In genomic region chrX:44483965-44484606, GRCh38 we compare ENCODE assay signal across 18 cellular contexts. TPM values are rescaled to one million over a fixed set of nuclear protein-coding genes. Genes with fewer than 3 reads are reported as not detected.
DNase-seq lines count a peak whose midpoint lies in the region; ATAC-seq and TF ChIP-seq lines count a peak whose summit lies in the region.
"Had no signal": no experiment of that assay in that cellular context is flagged by ENCODE, and none has a peak within 500 bp of the region (broad histone marks: within the 10 kb centered on the region; RNA-seq: fewer than 3 reads in every experiment).

No MANE protein-coding gene starts in this region.

- peak overlapping the region; percentile 27 for H3K27ac ChIP-seq in CD8-positive, alpha-beta memory T cell (ENCODE audit: low read depth, low read length)
- H3K27ac ChIP-seq: C4-2B, HL-60 had no signal

- no peak for ATAC-seq in GM21360 (IDR thresholded peaks at IDR 0.05; ENCODE audit: unreplicated experiment)
- ATAC-seq in GM18870 (IDR thresholded peaks at IDR 0.05; ENCODE audit: unreplicated experiment): no peak

- DNase-seq in CD8-positive, alpha-beta memory T cell: no peak
- peak; percentile 4 for DNase-seq in NB4 (ENCODE audit: low read depth)
- DNase-seq in amniotic epithelial cell (ENCODE audit: low read depth): peak; percentile 5
- DNase-seq in kidney tubule cell (ENCODE audit: low spot score): peak; percentile 22
- no peak for DNase-seq in activated CD4-positive, alpha-beta memory T cell treated with anti-CD3 and anti-CD28 coated beads, Interleukin-2, amount 10 ng/mL, durations not matched to agents 7 days and 5 days
- no peak for DNase-seq in SIG-M5 (lab: John Stamatoyannopoulos, UW)
- DNase-seq: COR-L47, EL, H7, NCI-H1048, NCI-H146, NCI-H524, Right ventricle myocardium superior had no signal

- TF ChIP-seq POLR2A in NB4 (IDR thresholded peaks at IDR 0.05; ENCODE audit: extremely low read depth, insufficient read length): no peak

- no peak overlapping the region for H3K4me3 ChIP-seq in CD8-positive, alpha-beta memory T cell (ENCODE audit: low read length)
- no peak overlapping the region for H3K4me3 ChIP-seq in NB4 (ENCODE audit: low read depth, low read length)

- H3K27me3 Mint-ChIP-seq in CD8-positive, alpha-beta memory T cell: peaks cover 13 to 17% of the 10 kb centered on the region in 2 donors
- H3K27me3 Mint-ChIP-seq in activated CD4-positive, alpha-beta memory T cell treated with anti-CD3 and anti-CD28 coated beads, Interleukin-2, amount 10 ng/mL, durations not matched to agents 7 days and 5 days: no peaks in the 10 kb centered on the region

- POLR2A ChIA-PET in CD8-positive, alpha-beta memory T cell (lab: Charles Lee): no interaction called here
- POLR2A ChIA-PET in activated CD4-positive, alpha-beta memory T cell treated with anti-CD3 and anti-CD28 coated beads, Interleukin-2, amount 10 ng/mL, durations not matched to agents 7 days and 5 days (lab: Charles Lee): no interaction called here

- no peaks in the 10 kb centered on the region for H3K36me3 ChIP-seq in CD8-positive, alpha-beta memory T cell (ENCODE audit: insufficient read depth, low read length)

- no peak overlapping the region for H3K4me3 Mint-ChIP-seq in CD8-positive, alpha-beta memory T cell
- H3K4me3 Mint-ChIP-seq in activated CD4-positive, alpha-beta memory T cell treated with anti-CD3 and anti-CD28 coated beads, Interleukin-2, amount 10 ng/mL, durations not matched to agents 7 days and 5 days: no peak overlapping the region
- H3K4me3 Mint-ChIP-seq: IgD-negative memory B cell had no signal

- no peaks in the 10 kb centered on the region for H3K4me1 Mint-ChIP-seq in CD8-positive, alpha-beta memory T cell
- H3K4me1 Mint-ChIP-seq in activated CD4-positive, alpha-beta memory T cell treated with anti-CD3 and anti-CD28 coated beads, Interleukin-2, amount 10 ng/mL, durations not matched to agents 7 days and 5 days: no peaks in the 10 kb centered on the region

- no peaks in the 10 kb centered on the region for H3K27me3 ChIP-seq in CD8-positive, alpha-beta memory T cell (ENCODE audit: insufficient read depth, low read length, poor library complexity, severe bottlenecking)

- no peaks in the 10 kb centered on the region for H3K36me3 Mint-ChIP-seq in CD8-positive, alpha-beta memory T cell
- H3K36me3 Mint-ChIP-seq in activated CD4-positive, alpha-beta memory T cell treated with anti-CD3 and anti-CD28 coated beads, Interleukin-2, amount 10 ng/mL, durations not matched to agents 7 days and 5 days (ENCODE audit: low read depth): no peaks in the 10 kb centered on the region
- H3K36me3 Mint-ChIP-seq: IgD-negative memory B cell had no signal

- no peaks in the 10 kb centered on the region for H3K9me3 ChIP-seq in CD8-positive, alpha-beta memory T cell (ENCODE audit: low read length)

- no peak overlapping the region for H3K27ac Mint-ChIP-seq in CD8-positive, alpha-beta memory T cell
- no peak overlapping the region for H3K27ac Mint-ChIP-seq in activated CD4-positive, alpha-beta memory T cell treated with anti-CD3 and anti-CD28 coated beads, Interleukin-2, amount 10 ng/mL, durations not matched to agents 7 days and 5 days
- H3K27ac Mint-ChIP-seq: IgD-negative memory B cell had no signal

- no peaks in the 10 kb centered on the region for H3K9me3 Mint-ChIP-seq in CD8-positive, alpha-beta memory T cell
- no peaks in the 10 kb centered on the region for H3K9me3 Mint-ChIP-seq in activated CD4-positive, alpha-beta memory T cell treated with anti-CD3 and anti-CD28 coated beads, Interleukin-2, amount 10 ng/mL, durations not matched to agents 7 days and 5 days

- no peaks in the 10 kb centered on the region for H3K4me1 ChIP-seq in CD8-positive, alpha-beta memory T cell (ENCODE audit: insufficient read depth, low read length)

- no peak for TF ChIP-seq CTCF in NB4 (IDR thresholded peaks at IDR 0.05; ENCODE audit: low read depth, low read length)

- CTCF ChIA-PET in CD8-positive, alpha-beta memory T cell (lab: Charles Lee): no interaction called here
- CTCF ChIA-PET in activated CD4-positive, alpha-beta memory T cell treated with anti-CD3 and anti-CD28 coated beads, Interleukin-2, amount 10 ng/mL, durations not matched to agents 7 days and 5 days (lab: Charles Lee): no interaction called here

RNA-seq across cellular contexts. Expression of gene FUNDC1, which starts 58.6 kb away (rescaled TPM):
- total RNA-seq in CD8-positive, alpha-beta memory T cell: 10 to 100 TPM; 12.0 to 12.5 TPM
- 26.9 TPM for polyA plus RNA-seq in CD8-positive, alpha-beta memory T cell
- total RNA-seq in activated CD4-positive, alpha-beta memory T cell treated with anti-CD3 and anti-CD28 coated beads, Interleukin-2, amount 10 ng/mL, durations not matched to agents 7 days and 5 days: 10 to 100 TPM in 1 of 2 experiments, 1 to 10 TPM in 1; 9.5 to 10.3 TPM

Comparison
In these comparisons a context has a peak if more than half of its experiments do, and no peak if none do; other contexts are left out.
1. DNase-seq: peak in NB4 (single experiment), amniotic epithelial cell (single experiment) and kidney tubule cell (single experiment); none in CD8-positive, alpha-beta memory T cell (0 of 5), activated CD4-positive, alpha-beta memory T cell treated with anti-CD3 and anti-CD28 coated beads, Interleukin-2, amount 10 ng/mL, durations not matched to agents 7 days and 5 days (single experiment) and SIG-M5 (single experiment).